Comparison of ENCODE assay signal across 1 cellular context in the genomic region with DNA sequence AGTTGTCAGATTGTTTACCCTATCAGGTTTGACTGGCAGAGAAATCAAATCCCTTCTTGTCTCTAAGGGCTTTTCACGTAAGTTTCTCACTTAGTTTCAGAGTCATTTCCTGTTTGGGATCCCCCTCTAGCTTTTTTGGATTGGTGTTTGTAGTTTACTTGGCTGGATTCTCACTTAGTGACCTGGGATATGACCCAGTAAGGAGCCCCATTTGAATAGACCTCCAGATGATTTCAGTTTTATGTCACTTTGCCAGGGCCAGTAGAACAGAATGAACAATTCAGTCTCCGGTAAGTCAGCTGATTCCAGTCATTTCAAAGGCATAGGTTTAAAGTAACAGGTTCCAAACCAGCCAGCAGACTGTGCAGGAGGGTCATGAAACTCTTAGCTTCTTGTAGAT.
TF ChIP-seq lines count a peak whose summit lies in the region.

No MANE protein-coding gene starts in this region.

TF ChIP-seq in GM12878, 131 proteins besides CTCF, POLR2A, EP300 and RAD21:
- TF ChIP-seq, protein P1, sequence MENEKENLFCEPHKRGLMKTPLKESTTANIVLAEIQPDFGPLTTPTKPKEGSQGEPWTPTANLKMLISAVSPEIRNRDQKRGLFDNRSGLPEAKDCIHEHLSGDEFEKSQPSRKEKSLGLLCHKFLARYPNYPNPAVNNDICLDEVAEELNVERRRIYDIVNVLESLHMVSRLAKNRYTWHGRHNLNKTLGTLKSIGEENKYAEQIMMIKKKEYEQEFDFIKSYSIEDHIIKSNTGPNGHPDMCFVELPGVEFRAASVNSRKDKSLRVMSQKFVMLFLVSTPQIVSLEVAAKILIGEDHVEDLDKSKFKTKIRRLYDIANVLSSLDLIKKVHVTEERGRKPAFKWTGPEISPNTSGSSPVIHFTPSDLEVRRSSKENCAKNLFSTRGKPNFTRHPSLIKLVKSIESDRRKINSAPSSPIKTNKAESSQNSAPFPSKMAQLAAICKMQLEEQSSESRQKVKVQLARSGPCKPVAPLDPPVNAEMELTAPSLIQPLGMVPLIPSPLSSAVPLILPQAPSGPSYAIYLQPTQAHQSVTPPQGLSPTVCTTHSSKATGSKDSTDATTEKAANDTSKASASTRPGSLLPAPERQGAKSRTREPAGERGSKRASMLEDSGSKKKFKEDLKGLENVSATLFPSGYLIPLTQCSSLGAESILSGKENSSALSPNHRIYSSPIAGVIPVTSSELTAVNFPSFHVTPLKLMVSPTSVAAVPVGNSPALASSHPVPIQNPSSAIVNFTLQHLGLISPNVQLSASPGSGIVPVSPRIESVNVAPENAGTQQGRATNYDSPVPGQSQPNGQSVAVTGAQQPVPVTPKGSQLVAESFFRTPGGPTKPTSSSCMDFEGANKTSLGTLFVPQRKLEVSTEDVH (IDR thresholded peaks at IDR 0.05; ENCODE audit: low read depth, partially characterized antibody) = no peak
- TF ChIP-seq, protein P2, sequence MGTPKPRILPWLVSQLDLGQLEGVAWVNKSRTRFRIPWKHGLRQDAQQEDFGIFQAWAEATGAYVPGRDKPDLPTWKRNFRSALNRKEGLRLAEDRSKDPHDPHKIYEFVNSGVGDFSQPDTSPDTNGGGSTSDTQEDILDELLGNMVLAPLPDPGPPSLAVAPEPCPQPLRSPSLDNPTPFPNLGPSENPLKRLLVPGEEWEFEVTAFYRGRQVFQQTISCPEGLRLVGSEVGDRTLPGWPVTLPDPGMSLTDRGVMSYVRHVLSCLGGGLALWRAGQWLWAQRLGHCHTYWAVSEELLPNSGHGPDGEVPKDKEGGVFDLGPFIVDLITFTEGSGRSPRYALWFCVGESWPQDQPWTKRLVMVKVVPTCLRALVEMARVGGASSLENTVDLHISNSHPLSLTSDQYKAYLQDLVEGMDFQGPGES (IDR thresholded peaks at IDR 0.05) = no peak
- TF ChIP-seq, protein P3, sequence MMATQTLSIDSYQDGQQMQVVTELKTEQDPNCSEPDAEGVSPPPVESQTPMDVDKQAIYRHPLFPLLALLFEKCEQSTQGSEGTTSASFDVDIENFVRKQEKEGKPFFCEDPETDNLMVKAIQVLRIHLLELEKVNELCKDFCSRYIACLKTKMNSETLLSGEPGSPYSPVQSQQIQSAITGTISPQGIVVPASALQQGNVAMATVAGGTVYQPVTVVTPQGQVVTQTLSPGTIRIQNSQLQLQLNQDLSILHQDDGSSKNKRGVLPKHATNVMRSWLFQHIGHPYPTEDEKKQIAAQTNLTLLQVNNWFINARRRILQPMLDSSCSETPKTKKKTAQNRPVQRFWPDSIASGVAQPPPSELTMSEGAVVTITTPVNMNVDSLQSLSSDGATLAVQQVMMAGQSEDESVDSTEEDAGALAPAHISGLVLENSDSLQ (IDR thresholded peaks at IDR 0.05) = peak; percentile 45; the same call in 1 of the 2 replicates
TF ChIP-seq in GM12878: peak in this region for 1.
